3 cellular contexts compared by ENCODE assay signal in genomic region chr14:92225731-92226130, GRCh38.
TF ChIP-seq lines count a peak whose summit lies in the region.

No MANE protein-coding gene starts in this region.

TF ChIP-seq in GM23338, 12 proteins besides CTCF, POLR2A, EP300 and RAD21 (continues in another document):
- TF ChIP-seq REST (IDR thresholded peaks at IDR 0.05; ENCODE audit: unreplicated experiment) (no peak), STAT1 (IDR thresholded peaks at IDR 0.05; ENCODE audit: unreplicated experiment) (no peak), NANOG (IDR thresholded peaks at IDR 0.05; ENCODE audit: borderline replicate concordance) (no peak), CREB1 (CRISPR knock-in tag; IDR thresholded peaks at IDR 0.05; ENCODE audit: low read depth) (no peak), ZNF331 (CRISPR knock-in tag; IDR thresholded peaks at IDR 0.05; ENCODE audit: low read depth) (no peak), POLR2AphosphoS5 (IDR thresholded peaks at IDR 0.05; ENCODE audit: low read depth) (no peak), JUNB (IDR thresholded peaks at IDR 0.05; ENCODE audit: unreplicated experiment) (no peak)

TF ChIP-seq in IMR-90, 13 proteins besides CTCF, POLR2A, EP300 and RAD21:
- TF ChIP-seq USF2 (IDR thresholded peaks at IDR 0.05; ENCODE audit: low read depth, low read length) (no peak), CEBPB (IDR thresholded peaks at IDR 0.05; ENCODE audit: low read depth, low read length) (peak; percentile 71)

TF ChIP-seq in H1, 55 proteins besides CTCF, POLR2A, EP300 and RAD21:
- TF ChIP-seq PHF8 (conservative IDR thresholded peaks at IDR 0.05; ENCODE audit: low read depth, low read length) = no peak
- TF ChIP-seq CEBPB (IDR thresholded peaks at IDR 0.05; ENCODE audit: low read depth, low read length) = peak; percentile 57
